21 cellular contexts compared by ENCODE assay signal in genomic region chr1:61687901-61688300, GRCh38.
"Had no signal": no experiment of that assay in that cellular context is flagged by ENCODE, and none has a peak within 500 bp of the region (broad histone marks: within the 10 kb centered on the region; RNA-seq: fewer than 3 reads in every experiment).

No MANE protein-coding gene starts in this region.

- H3K27ac Mint-ChIP-seq: activated CD4-positive, alpha-beta memory T cell treated with anti-CD3 and anti-CD28 coated beads, Interleukin-2, amount 10 ng/mL, durations not matched to agents 7 days and 5 days; activated CD8-positive, alpha-beta memory T cell treated with anti-CD3 and anti-CD28 coated beads, Interleukin-2, amount 10 ng/mL, durations not matched to agents 7 days and 5 days; activated naive CD8-positive, alpha-beta T cell treated with anti-CD3 and anti-CD28 coated beads, Interleukin-2, amount 50 U/mL, for 24 hours; activated T-helper 2 cell treated with anti-CD3 and anti-CD28 coated beads, Interferon-gamma antibody, Interleukin-2, Interleukin-4, amounts not matched to agents 10 μg/mL and 5 μg/mL and 100 μg/mL, durations not matched to agents 14 hours and 24 hours and 36 hours; progenitor cell of endocrine pancreas had no signal

- H3K4me3 ChIP-seq: coronary artery, gastrocnemius medialis, left ventricle myocardium inferior, thyroid gland had no signal

- H3K27me3 Mint-ChIP-seq: activated CD4-positive, alpha-beta memory T cell treated with anti-CD3 and anti-CD28 coated beads, Interleukin-2, amount 10 ng/mL, durations not matched to agents 7 days and 5 days; activated CD8-positive, alpha-beta memory T cell treated with anti-CD3 and anti-CD28 coated beads, Interleukin-2, amount 10 ng/mL, durations not matched to agents 7 days and 5 days; activated naive CD8-positive, alpha-beta T cell treated with anti-CD3 and anti-CD28 coated beads, Interleukin-2, amount 50 U/mL, for 24 hours; progenitor cell of endocrine pancreas had no signal

- H3K9me3 Mint-ChIP-seq: activated CD4-positive, alpha-beta memory T cell treated with anti-CD3 and anti-CD28 coated beads, Interleukin-2, amount 10 ng/mL, durations not matched to agents 7 days and 5 days; activated naive CD8-positive, alpha-beta T cell treated with anti-CD3 and anti-CD28 coated beads, Interleukin-2, amount 50 U/mL, for 24 hours; activated T-helper 2 cell treated with anti-CD3 and anti-CD28 coated beads, Interferon-gamma antibody, Interleukin-2, Interleukin-4, amounts not matched to agents 10 μg/mL and 5 μg/mL and 100 μg/mL, durations not matched to agents 14 hours and 24 hours and 36 hours had no signal

- H3K36me3 ChIP-seq: brain microvascular endothelial cell, thyroid gland had no signal

- H3K4me3 Mint-ChIP-seq: activated CD4-positive, alpha-beta memory T cell treated with anti-CD3 and anti-CD28 coated beads, Interleukin-2, amount 10 ng/mL, durations not matched to agents 7 days and 5 days; activated CD8-positive, alpha-beta memory T cell treated with anti-CD3 and anti-CD28 coated beads, Interleukin-2, amount 10 ng/mL, durations not matched to agents 7 days and 5 days; activated naive CD8-positive, alpha-beta T cell treated with anti-CD3 and anti-CD28 coated beads, Interleukin-2, amount 50 U/mL, for 24 hours had no signal

- DNase-seq: activated CD4-positive, alpha-beta memory T cell treated with anti-CD3 and anti-CD28 coated beads, Interleukin-2, amount 10 ng/mL, durations not matched to agents 7 days and 5 days; activated CD4-positive, alpha-beta T cell treated with anti-CD3 and anti-CD28 coated beads for 48 hours; activated CD4-positive, CD25-positive, alpha-beta regulatory T cell; activated CD8-positive, alpha-beta memory T cell treated with anti-CD3 and anti-CD28 coated beads, Interleukin-2, amount 10 ng/mL, durations not matched to agents 7 days and 5 days; activated naive CD4-positive, alpha-beta T cell treated with Interleukin-2 at 50 U/mL for 16 hours; activated naive CD8-positive, alpha-beta T cell treated with anti-CD3 and anti-CD28 coated beads, Interleukin-2, amount 50 U/mL, for 24 hours; anterior cingulate cortex; brain microvascular endothelial cell; effector CD4-positive, alpha-beta T cell; gastrocnemius medialis; head of caudate nucleus; kidney glomerular epithelial cell; left ventricle myocardium inferior; occipital lobe; stimulated activated CD4-positive, alpha-beta T cell treated with anti-CD3 and anti-CD28 coated beads, Interleukin-2, amount 100 ng/mL, for 24 hours; stimulated activated naive CD4-positive, alpha-beta T cell treated with Interleukin-2 at 50 U/mL for 16 hours; T1000; thyroid gland had no signal

- H3K9me3 ChIP-seq: gastrocnemius medialis, left ventricle myocardium inferior, thyroid gland had no signal

- H3K4me1 ChIP-seq: gastrocnemius medialis, left ventricle myocardium inferior, thyroid gland had no signal

- H3K4me1 Mint-ChIP-seq: activated CD4-positive, alpha-beta memory T cell treated with anti-CD3 and anti-CD28 coated beads, Interleukin-2, amount 10 ng/mL, durations not matched to agents 7 days and 5 days; activated CD8-positive, alpha-beta memory T cell treated with anti-CD3 and anti-CD28 coated beads, Interleukin-2, amount 10 ng/mL, durations not matched to agents 7 days and 5 days; activated naive CD8-positive, alpha-beta T cell treated with anti-CD3 and anti-CD28 coated beads, Interleukin-2, amount 50 U/mL, for 24 hours had no signal

- ATAC-seq: activated CD8-positive, alpha-beta memory T cell treated with anti-CD3 and anti-CD28 coated beads, Interleukin-2, amount 10 ng/mL, durations not matched to agents 7 days and 5 days; activated naive CD8-positive, alpha-beta T cell treated with anti-CD3 and anti-CD28 coated beads, Interleukin-2, amount 50 U/mL, for 24 hours; gastrocnemius medialis had no signal
